22 cellular contexts compared by ENCODE assay signal in genomic region chr5:137826067-137826466, GRCh38. TPM values are rescaled to one million over a fixed set of nuclear protein-coding genes. Genes with fewer than 3 reads are reported as not detected.
A peak's percentile ranks its signal among the peaks of the same experiment; 100 is the strongest.
DNase-seq lines count a peak whose midpoint lies in the region; ATAC-seq and TF ChIP-seq lines count a peak whose summit lies in the region.
"Had no signal": no experiment of that assay in that cellular context is flagged by ENCODE, and none has a peak within 500 bp of the region (broad histone marks: within the 10 kb centered on the region; RNA-seq: fewer than 3 reads in every experiment).

No MANE protein-coding gene starts in this region.

- H3K4me1 ChIP-seq in HCT116 (ENCODE audit: control insufficient read depth in 1 of 2, insufficient read depth in 2 of 2, low read length in 2 of 2) (no peaks in the 10 kb centered on the region), psoas muscle (peaks cover 15% of the 10 kb centered on the region), lower lobe of right lung (no peaks in the 10 kb centered on the region)

- intact Hi-C loops in HCT116 (cut with micrococcal nuclease), result loop anchor here (5.0 to 10.0 kb wide), 2 partner anchors 306 to 481 kb away; no protein-coding TSS in a partner anchor
- intact Hi-C loops in psoas muscle (cut with DNase I), result loop anchor here in 1 of 2 donors (5.0 to 10.0 kb wide), 2 partner anchors 74 to 201 kb away; partner anchors contain the start of gene HNRNPA0
- intact Hi-C loops in lower lobe of right lung (cut with DNase I), result no loop called here
- intact Hi-C loops in activated T-helper 2 cell treated with anti-CD3 and anti-CD28 coated beads, Interferon-gamma antibody, Interleukin-2, Interleukin-4, amounts not matched to agents 10 μg/mL and 5 μg/mL and 100 μg/mL, durations not matched to agents 14 hours and 24 hours and 36 hours (cut with micrococcal nuclease), result no loop called here

- H3K4me3 ChIP-seq in HCT116 (replicated peaks in 1 of 2; ENCODE audit: low read depth in 1 of 2, low read length in 2 of 2) (no peak overlapping the region), psoas muscle (no peak overlapping the region), lower lobe of right lung (no peak overlapping the region)

- H3K9me2 ChIP-seq in HCT116 (ENCODE audit: insufficient read depth), result no peaks in the 10 kb centered on the region

- no peaks in the 10 kb centered on the region for H3K79me2 ChIP-seq in HCT116 (ENCODE audit: insufficient read depth, low read length)

- TF ChIP-seq CTCF in HCT116 (IDR thresholded peaks at IDR 0.05 in 2 of 3, conservative IDR thresholded peaks at IDR 0.05 in 1 of 3; ENCODE audit: borderline replicate concordance in 1 of 3, insufficient read depth in 1 of 3, low read depth in 2 of 3, low read length in 2 of 3), result no peak
- TF ChIP-seq CTCF in psoas muscle (IDR thresholded peaks at IDR 0.05), result no peak
- TF ChIP-seq CTCF in lower lobe of right lung (IDR thresholded peaks at IDR 0.05), result no peak

- H3K27ac ChIP-seq in HCT116 (ENCODE audit: low read depth, low read length), result no peak overlapping the region
- H3K27ac ChIP-seq in psoas muscle, result peak overlapping the region; percentile 39
- H3K27ac ChIP-seq in lower lobe of right lung, result no peak overlapping the region

- H3K9ac ChIP-seq in HCT116 (ENCODE audit: low read length), result no peak overlapping the region

- H3K9me3 ChIP-seq in HCT116 (ENCODE audit: control insufficient read depth in 1 of 2, insufficient read depth in 1 of 2, low read depth in 1 of 2, low read length in 2 of 2) (no peaks in the 10 kb centered on the region), psoas muscle (peaks cover 6% of the 10 kb centered on the region), lower lobe of right lung (peaks cover 3% of the 10 kb centered on the region)

- peak overlapping the region; percentile 37 for H3K27ac Mint-ChIP-seq in activated T-cell treated with anti-CD3 and anti-CD28 coated beads, Interleukin-2, amount 50 U/mL, for 72 hours
- H3K27ac Mint-ChIP-seq in activated T-helper 2 cell treated with anti-CD3 and anti-CD28 coated beads, Interferon-gamma antibody, Interleukin-2, Interleukin-4, amounts not matched to agents 10 μg/mL and 5 μg/mL and 100 μg/mL, durations not matched to agents 14 hours and 24 hours and 36 hours, result no peak overlapping the region
- H3K27ac Mint-ChIP-seq: CD4-positive, alpha-beta memory T cell; HFFc6 had no signal

- no peaks in the 10 kb centered on the region for H3K4me1 Mint-ChIP-seq in activated T-cell treated with anti-CD3 and anti-CD28 coated beads, Interleukin-2, amount 50 U/mL, for 72 hours (ENCODE audit: low read depth)
- no peaks in the 10 kb centered on the region for H3K4me1 Mint-ChIP-seq in activated T-helper 2 cell treated with anti-CD3 and anti-CD28 coated beads, Interferon-gamma antibody, Interleukin-2, Interleukin-4, amounts not matched to agents 10 μg/mL and 5 μg/mL and 100 μg/mL, durations not matched to agents 14 hours and 24 hours and 36 hours (ENCODE audit: low read depth)
- H3K4me1 Mint-ChIP-seq: CD4-positive, alpha-beta memory T cell had no signal

- H3K27me3 ChIP-seq in HCT116 (ENCODE audit: insufficient read depth, low read length) (no peaks in the 10 kb centered on the region), psoas muscle (ENCODE audit: insufficient read depth in 3 of 3, low read length in 2 of 3) (no peaks in the 10 kb centered on the region), lower lobe of right lung (ENCODE audit: low read depth) (no peaks in the 10 kb centered on the region)

- no TSS peak for BruUV-seq in HCT116 (replicated peaks; lab: Mats Ljungman, UMichigan)

- RAD21 ChIA-PET in HCT116 (lab: Charles Lee; ENCODE audit: low non-redundant PET in 1 of 2, low total read pairs in 2 of 2, uncharacterized antibody in 2 of 2, unreplicated experiment in 2 of 2), result no interaction called here

- peaks cover 0 to 5% of the 10 kb centered on the region in 2 donors for H3K36me3 Mint-ChIP-seq in activated T-cell treated with anti-CD3 and anti-CD28 coated beads, Interleukin-2, amount 50 U/mL, for 72 hours (ENCODE audit: insufficient read depth in 2 of 2)
- H3K36me3 Mint-ChIP-seq in activated T-helper 2 cell treated with anti-CD3 and anti-CD28 coated beads, Interferon-gamma antibody, Interleukin-2, Interleukin-4, amounts not matched to agents 10 μg/mL and 5 μg/mL and 100 μg/mL, durations not matched to agents 14 hours and 24 hours and 36 hours (ENCODE audit: low read depth), result no peaks in the 10 kb centered on the region

- peaks cover 2 to 5% of the 10 kb centered on the region in 2 donors for H3K9me3 Mint-ChIP-seq in activated T-cell treated with anti-CD3 and anti-CD28 coated beads, Interleukin-2, amount 50 U/mL, for 72 hours
- H3K9me3 Mint-ChIP-seq in activated T-helper 2 cell treated with anti-CD3 and anti-CD28 coated beads, Interferon-gamma antibody, Interleukin-2, Interleukin-4, amounts not matched to agents 10 μg/mL and 5 μg/mL and 100 μg/mL, durations not matched to agents 14 hours and 24 hours and 36 hours, result peaks cover 7% of the 10 kb centered on the region

- no peak overlapping the region for H3K4me2 ChIP-seq in HCT116 (ENCODE audit: low read length)

- no peak overlapping the region for H2AFZ ChIP-seq in HCT116 (ENCODE audit: low read depth, low read length, poor library complexity, severe bottlenecking)

- DNase-seq in activated T-cell treated with anti-CD3 and anti-CD28 coated beads, Interleukin-2, amount 50 U/mL, for 72 hours, result no peak
- DNase-seq in activated T-cell treated with anti-CD3 and anti-CD28 coated beads for 4 hours (no peak), HCT116 (ENCODE audit: low read depth, low spot score) (no peak), psoas muscle (no peak), lower lobe of right lung (no peak), T-helper 1 cell (no peak)
- no peak for DNase-seq in activated T-helper 2 cell treated with anti-CD3 and anti-CD28 coated beads, Interferon-gamma antibody, Interleukin-2, Interleukin-4, amounts not matched to agents 10 μg/mL and 5 μg/mL and 100 μg/mL, durations not matched to agents 14 hours and 24 hours and 36 hours (ENCODE audit: low spot score)
- DNase-seq: 8988T; C1 segment of cervical spinal cord; Calu3; CD4-positive, alpha-beta memory T cell; COR-L47; DMS53; DMS79 treated with DMSO at 0.1 percent for 48 hours; GF-D8; GOT3; HCEC 1CT; HFFc6 had no signal

- no peaks in the 10 kb centered on the region for H4K20me1 ChIP-seq in HCT116 (ENCODE audit: insufficient read depth)

- no peak for TF ChIP-seq POLR2A in HCT116 (IDR thresholded peaks at IDR 0.05; ENCODE audit: borderline replicate concordance, extremely low read depth, insufficient read depth, insufficient read length)

- no peak overlapping the region for H3K4me3 Mint-ChIP-seq in activated T-cell treated with anti-CD3 and anti-CD28 coated beads, Interleukin-2, amount 50 U/mL, for 72 hours
- no peak overlapping the region for H3K4me3 Mint-ChIP-seq in activated T-helper 2 cell treated with anti-CD3 and anti-CD28 coated beads, Interferon-gamma antibody, Interleukin-2, Interleukin-4, amounts not matched to agents 10 μg/mL and 5 μg/mL and 100 μg/mL, durations not matched to agents 14 hours and 24 hours and 36 hours (ENCODE audit: low read depth)
- H3K4me3 Mint-ChIP-seq: CD4-positive, alpha-beta memory T cell; HFFc6 had no signal

- H3K36me3 ChIP-seq in HCT116 (ENCODE audit: control insufficient read depth in 1 of 2, insufficient read depth in 2 of 2, low read length in 2 of 2) (no peaks in the 10 kb centered on the region), psoas muscle (ENCODE audit: insufficient read depth in 1 of 2, low read depth in 1 of 2) (no peaks in the 10 kb centered on the region), lower lobe of right lung (no peaks in the 10 kb centered on the region)

- no peak for TF ChIP-seq RAD21 in HCT116 (IDR thresholded peaks at IDR 0.05; ENCODE audit: low read depth)

- H3K27me3 Mint-ChIP-seq in activated T-cell treated with anti-CD3 and anti-CD28 coated beads, Interleukin-2, amount 50 U/mL, for 72 hours (ENCODE audit: low read depth), result no peaks in the 10 kb centered on the region
- peaks cover 1% of the 10 kb centered on the region for H3K27me3 Mint-ChIP-seq in activated T-helper 2 cell treated with anti-CD3 and anti-CD28 coated beads, Interferon-gamma antibody, Interleukin-2, Interleukin-4, amounts not matched to agents 10 μg/mL and 5 μg/mL and 100 μg/mL, durations not matched to agents 14 hours and 24 hours and 36 hours (ENCODE audit: low read depth)
- H3K27me3 Mint-ChIP-seq: CD4-positive, alpha-beta memory T cell had no signal

- no peak for ATAC-seq in activated T-cell treated with anti-CD3 and anti-CD28 coated beads, Interleukin-2, amount 50 U/mL, for 72 hours (replicated peaks in 1 of 2)
- ATAC-seq in HCT116 (no peak), psoas muscle (no peak), lower lobe of right lung (no peak)

- POLR2A ChIA-PET in HCT116 (lab: Charles Lee), result no interaction called here

- CTCF ChIA-PET in HCT116 (lab: Charles Lee), result interaction anchor here (1.4 kb wide), 1 partner anchor 47 kb away, joined by 7 read pairs; no protein-coding TSS in a partner anchor

TF ChIP-seq in HCT116, 20 proteins besides CTCF, POLR2A, EP300 and RAD21:
- no peak for TF ChIP-seq EGR1 (IDR thresholded peaks at IDR 0.05; ENCODE audit: low read depth)
- TF ChIP-seq CBX3 (IDR thresholded peaks at IDR 0.05; ENCODE audit: low read depth), result peak; percentile 52; the same call in 1 of the 2 replicates
TF ChIP-seq in HCT116: peak in this region for 1.

RNA-seq across cellular contexts. Expression of gene MYOT, which starts 41.6 kb away (rescaled TPM):
- not detected for total RNA-seq in activated T-cell treated with anti-CD3 and anti-CD28 coated beads, Interleukin-2, amount 50 U/mL, for 72 hours
- total RNA-seq in HCT116 (2021; ENCODE audit: unreplicated experiment) (not detected), psoas muscle (1,000 to 10,000 TPM in 2 of 4 donors, 100 to 1,000 TPM in 2; 319 to 1,288 (median 917) TPM), lower lobe of right lung (not detected)
- polyA plus RNA-seq in HCT116 (2012), result 0.03 TPM in 1 of 2 replicates, not detected in the other
- 100 to 1,000 TPM in 2 of 3 donors, 10 to 100 TPM in 1; 94.2 to 983 (median 775) TPM for polyA plus RNA-seq in psoas muscle
- total RNA-seq in activated T-helper 2 cell treated with anti-CD3 and anti-CD28 coated beads, Interferon-gamma antibody, Interleukin-2, Interleukin-4, amounts not matched to agents 10 μg/mL and 5 μg/mL and 100 μg/mL, durations not matched to agents 14 hours and 24 hours and 36 hours, result not detected in 2 replicates
- total RNA-seq: A673; Calu3; CD4-positive, alpha-beta memory T cell; Daoy; G401; HFFc6 had no signal
- polyA plus RNA-seq: BJ had no signal

Comparison
In these comparisons a context has a peak if more than half of its experiments do, and no peak if none do; other contexts are left out.
1. RNA of gene MYOT, which starts 41.6 kb away (total RNA-seq): 319 to 1,288 TPM in psoas muscle; not detected in lower lobe of right lung (single experiment), not detected in activated T-cell treated with anti-CD3 and anti-CD28 coated beads, Interleukin-2, amount 50 U/mL, for 72 hours, not detected in HCT116 (single experiment) and not detected in activated T-helper 2 cell treated with anti-CD3 and anti-CD28 coated beads, Interferon-gamma antibody, Interleukin-2, Interleukin-4, amounts not matched to agents 10 μg/mL and 5 μg/mL and 100 μg/mL, durations not matched to agents 14 hours and 24 hours and 36 hours; every median in the first group is over 100 times any median in the second.